11 cellular contexts compared by ENCODE assay signal in genomic region chr1:160548960-160549664, GRCh38. TPM values are rescaled to one million over a fixed set of nuclear protein-coding genes. Genes with fewer than 3 reads are reported as not detected.
DNase-seq lines count a peak whose midpoint lies in the region; ATAC-seq, FAIRE-seq and TF ChIP-seq lines count a peak whose summit lies in the region.
"Had no signal": no experiment of that assay in that cellular context is flagged by ENCODE, and none has a peak within 500 bp of the region (broad histone marks: within the 10 kb centered on the region; RNA-seq: fewer than 3 reads in every experiment).

No MANE protein-coding gene starts in this region.

- WGBS in transverse colon (ENCODE audit: low coverage in 1 of 2), 2 donors = 7 to 66% methylated on average over 2 to 5 of the region's 5 CpGs

- no peaks in the 10 kb centered on the region for H3K36me3 ChIP-seq in transverse colon
- H3K36me3 ChIP-seq: suprapubic skin had no signal

- H3K27me3 ChIP-seq in transverse colon = no peaks in the 10 kb centered on the region
- H3K27me3 ChIP-seq: suprapubic skin had no signal

- H3K36me3 Mint-ChIP-seq in endothelial cell (ENCODE audit: low read depth, unreplicated experiment) (no peaks in the 10 kb centered on the region), osteocyte (ENCODE audit: unreplicated experiment) (no peaks in the 10 kb centered on the region), WTC11 (no peaks in the 10 kb centered on the region)

- peaks cover 2% of the 10 kb centered on the region for H3K27me3 Mint-ChIP-seq in endothelial cell (ENCODE audit: unreplicated experiment)
- H3K27me3 Mint-ChIP-seq in osteocyte (ENCODE audit: unreplicated experiment) = no peaks in the 10 kb centered on the region
- peaks cover 3% of the 10 kb centered on the region; the same call in 1 of the 2 replicates for H3K27me3 Mint-ChIP-seq in WTC11 (ENCODE audit: low read depth)

- DNase-seq in GM12891 (ENCODE audit: insufficient read length, low spot score) = no peak
- no peak for DNase-seq in endothelial cell (ENCODE audit: low spot score)
- no peak for DNase-seq in transverse colon
- no peak for DNase-seq in osteocyte (ENCODE audit: extremely low spot score, unreplicated experiment)
- DNase-seq in anterior cingulate cortex (lab: John Stamatoyannopoulos, UW) = no peak
- DNase-seq in WTC11 (ENCODE audit: low spot score) = no peak
- DNase-seq: lower lobe of right lung had no signal

- intact Hi-C loops in transverse colon (cut with DNase I; ENCODE audit: low total_unique reads) = no loop called here

- H3K4me3 Mint-ChIP-seq in endothelial cell (ENCODE audit: unreplicated experiment) (no peak overlapping the region), osteocyte (ENCODE audit: unreplicated experiment) (no peak overlapping the region), WTC11 (no peak overlapping the region)

- TF ChIP-seq POLR2A in GM12891 (IDR thresholded peaks at IDR 0.05; ENCODE audit: low read depth, low read length) (no peak; the same call in 1 of the 2 replicates), transverse colon (IDR thresholded peaks at IDR 0.05) (no peak)

- in situ Hi-C loops in transverse colon (cut with MboI; ENCODE audit: low pct_ligation_motif_present in 1 of 4, low pct_unique_long_range_greater_than_20kb in 1 of 4, low sequenced_read_pairs in 3 of 4) = loop anchor here in 1 of 4 donors (10.0 kb wide), 1 partner anchor 114 kb away; no protein-coding TSS in a partner anchor

- H3K4me1 Mint-ChIP-seq in endothelial cell (ENCODE audit: unreplicated experiment) (peaks cover 7% of the 10 kb centered on the region), osteocyte (ENCODE audit: unreplicated experiment) (no peaks in the 10 kb centered on the region), WTC11 (0 out of 2 replicates have a peak, but pooled peaks cover 4% of the 10 kb centered on the region)

- no peaks in the 10 kb centered on the region for H3K9me3 Mint-ChIP-seq in endothelial cell (ENCODE audit: unreplicated experiment)
- H3K9me3 Mint-ChIP-seq in osteocyte (ENCODE audit: unreplicated experiment) = no peaks in the 10 kb centered on the region
- peaks cover 10% of the 10 kb centered on the region for H3K9me3 Mint-ChIP-seq in WTC11

- TF ChIP-seq CTCF in endothelial cell (IDR thresholded peaks at IDR 0.05; ENCODE audit: unreplicated experiment) = no peak
- TF ChIP-seq CTCF in transverse colon (IDR thresholded peaks at IDR 0.05) = no peak
- TF ChIP-seq CTCF in osteocyte (IDR thresholded peaks at IDR 0.05) = no peak
- TF ChIP-seq CTCF in WTC11 (IDR thresholded peaks at IDR 0.05) = no peak

- FAIRE-seq in GM12891 (lab: Jason Lieb, UNC) = peak; percentile 91
- FAIRE-seq: TTC549 had no signal

- H3K27ac Mint-ChIP-seq in endothelial cell (ENCODE audit: unreplicated experiment) (peak overlapping the region; percentile 42), osteocyte (ENCODE audit: unreplicated experiment) (no peak overlapping the region), WTC11 (no peak overlapping the region)

- no peaks in the 10 kb centered on the region for H3K4me1 ChIP-seq in transverse colon
- H3K4me1 ChIP-seq: suprapubic skin had no signal

- peak; percentile 56 for ATAC-seq in GM21423 (IDR thresholded peaks at IDR 0.05; ENCODE audit: unreplicated experiment)
- peak; percentile 47 for ATAC-seq in HG03571 (IDR thresholded peaks at IDR 0.05; ENCODE audit: unreplicated experiment)
- ATAC-seq in WTC11 = no peak

- CTCF ChIA-PET in WTC11 (lab: Charles Lee) = interaction anchor here (1.1 to 1.9 kb wide), 5 partner anchors 58 to 132 kb away, joined by 3 to 14 read pairs (median 5); no protein-coding TSS in a partner anchor

- no peak overlapping the region for H3K4me3 ChIP-seq in transverse colon
- H3K4me3 ChIP-seq: lower lobe of right lung, suprapubic skin had no signal

- TF ChIP-seq EP300 in transverse colon (IDR thresholded peaks at IDR 0.05; ENCODE audit: low read depth) = no peak

- POLR2A ChIA-PET in WTC11 (lab: Charles Lee) = no interaction called here

- no peaks in the 10 kb centered on the region for H3K9me3 ChIP-seq in transverse colon
- H3K9me3 ChIP-seq: lower lobe of right lung, suprapubic skin had no signal

- no peak overlapping the region for H3K27ac ChIP-seq in transverse colon
- H3K27ac ChIP-seq: lower lobe of right lung, suprapubic skin had no signal

TF ChIP-seq in GM12891, 5 proteins besides CTCF, POLR2A, EP300 and RAD21:
- TF ChIP-seq POLR2AphosphoS5 (IDR thresholded peaks at IDR 0.05; ENCODE audit: low read depth, low read length) (no peak), TAF1 (IDR thresholded peaks at IDR 0.05; ENCODE audit: low read depth, low read length) (peak; percentile 56; the same call in 1 of the 2 replicates), PAX5 (IDR thresholded peaks at IDR 0.05; ENCODE audit: insufficient read depth, low read length, severe bottlenecking) (peak; percentile 68), POU2F2 (IDR thresholded peaks at IDR 0.05; ENCODE audit: low read depth, low read length) (peak; percentile 50; the same call in 1 of the 2 replicates), SPI1 (IDR thresholded peaks at IDR 0.05; ENCODE audit: low read depth, low read length) (peak; percentile 70)

TF ChIP-seq in WTC11, 78 proteins besides CTCF, POLR2A, EP300 and RAD21 (continues in another document):
- TF ChIP-seq SMAD4 (CRISPR knock-in tag; IDR thresholded peaks at IDR 0.05) = no peak
- TF ChIP-seq CDX4 (CRISPR knock-in tag; IDR thresholded peaks at IDR 0.05; ENCODE audit: borderline replicate concordance) = no peak
- no peak for TF ChIP-seq ZNF671 (CRISPR knock-in tag; IDR thresholded peaks at IDR 0.05)
- TF ChIP-seq OVOL2 (CRISPR knock-in tag; IDR thresholded peaks at IDR 0.05; ENCODE audit: borderline replicate concordance) = no peak
- TF ChIP-seq ZSCAN18 (CRISPR knock-in tag; IDR thresholded peaks at IDR 0.05) = no peak
- no peak for TF ChIP-seq PREB (CRISPR knock-in tag; IDR thresholded peaks at IDR 0.05; ENCODE audit: borderline replicate concordance)
- no peak for TF ChIP-seq ZNF263 (CRISPR knock-in tag; IDR thresholded peaks at IDR 0.05; ENCODE audit: low read depth)
- TF ChIP-seq NR2C2 (CRISPR knock-in tag; IDR thresholded peaks at IDR 0.05) = no peak
- TF ChIP-seq ZNF219 (CRISPR knock-in tag; IDR thresholded peaks at IDR 0.05; ENCODE audit: borderline replicate concordance) = no peak
- no peak for TF ChIP-seq CREB1 (CRISPR knock-in tag; IDR thresholded peaks at IDR 0.05)

RNA-seq across cellular contexts. Expression of gene SLAMF6, which starts 26.1 kb away (rescaled TPM):
- polyA plus RNA-seq in GM12891 (2012; ENCODE audit: low read depth, missing spikeins) = 36.4 TPM
- not detected for total RNA-seq in endothelial cell (ENCODE audit: unreplicated experiment)
- total RNA-seq in transverse colon = 1 to 10 TPM in 2 of 4 donors, under 1 TPM in 1, not detected in 1; 0.60 to 6.7 (median 2.3) TPM
- total RNA-seq in osteocyte = not detected in 2 replicates
- 0.18 TPM in 1 of 3 replicates, not detected in the others for total RNA-seq in WTC11 (2021)

RNA-seq across cellular contexts. Expression of gene CD84, which starts 30.2 kb away (rescaled TPM):
- 14.9 TPM for polyA plus RNA-seq in GM12891 (2012; ENCODE audit: low read depth, missing spikeins)
- total RNA-seq in endothelial cell (ENCODE audit: unreplicated experiment) = not detected
- total RNA-seq in transverse colon = 1 to 10 TPM; 1.4 to 8.6 (median 5.8) TPM
- not detected in 2 replicates for total RNA-seq in osteocyte
- total RNA-seq in WTC11 (2021) = 0.02 to 0.30 TPM (median 0.17 TPM) in 3 replicates
